Comparison of ENCODE assay signal across 1 cellular context in the genomic region with DNA sequence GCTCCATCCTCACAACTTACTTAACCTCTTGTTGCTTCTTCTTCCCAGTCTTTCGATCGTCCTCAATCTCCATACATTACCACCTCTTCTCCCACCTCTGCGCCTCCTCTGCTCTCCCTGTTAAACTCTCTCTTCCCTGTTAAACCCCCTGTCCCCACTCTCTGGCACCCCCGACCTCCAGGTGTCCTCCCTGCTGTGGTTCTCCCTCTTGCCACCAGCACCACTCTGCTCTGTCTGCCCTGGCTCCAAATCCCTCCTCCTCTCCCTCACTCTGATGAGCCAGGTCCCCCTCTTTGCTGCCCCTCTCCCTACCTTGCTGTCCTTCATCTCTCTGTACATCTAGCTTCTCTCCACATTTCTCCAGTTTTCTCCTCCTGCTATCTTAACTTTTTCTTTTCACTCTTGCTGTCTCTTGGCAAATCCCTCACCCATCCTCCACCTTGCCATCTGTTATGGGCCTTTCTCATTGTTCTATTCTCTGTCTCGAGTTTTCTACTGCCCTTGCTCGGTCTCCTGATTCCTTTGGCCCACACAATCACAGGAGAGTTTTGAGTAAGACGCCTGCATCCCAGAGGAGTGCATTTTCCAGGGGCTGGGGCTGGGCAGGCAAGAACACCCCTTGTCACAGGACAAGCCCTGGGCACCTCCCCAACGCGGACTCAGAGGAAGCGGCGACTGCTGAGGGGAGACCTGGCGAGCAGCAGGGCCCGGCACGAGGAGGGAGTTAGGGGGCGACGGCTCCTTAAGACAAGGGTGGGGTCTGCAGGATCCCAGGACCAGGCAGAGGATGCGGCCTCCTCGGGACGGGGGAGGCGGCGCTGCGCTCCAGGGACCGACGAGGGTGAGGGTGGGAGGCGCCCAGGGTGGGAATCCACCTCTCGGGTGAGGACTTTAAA.
TF ChIP-seq lines count a peak whose summit lies in the region.

No MANE protein-coding gene starts in this region.

TF ChIP-seq in HCT116, 20 proteins besides CTCF, POLR2A, EP300 and RAD21 (continued from another document):
- TF ChIP-seq, protein P1, sequence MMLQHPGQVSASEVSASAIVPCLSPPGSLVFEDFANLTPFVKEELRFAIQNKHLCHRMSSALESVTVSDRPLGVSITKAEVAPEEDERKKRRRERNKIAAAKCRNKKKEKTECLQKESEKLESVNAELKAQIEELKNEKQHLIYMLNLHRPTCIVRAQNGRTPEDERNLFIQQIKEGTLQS (IDR thresholded peaks at IDR 0.05): no peak
- TF ChIP-seq EZH2 (IDR thresholded peaks at IDR 0.05) (no peak), JUND (IDR thresholded peaks at IDR 0.05) (no peak), ZNF274 (IDR thresholded peaks at IDR 0.05; ENCODE audit: low read depth, low read length) (no peak), ELF1 (IDR thresholded peaks at IDR 0.05; ENCODE audit: borderline replicate concordance, low read depth) (no peak), ZBTB33 (IDR thresholded peaks at IDR 0.05; ENCODE audit: extremely low read depth, insufficient replicate concordance, low read length) (no peak), SIN3A (IDR thresholded peaks at IDR 0.05; ENCODE audit: low read depth) (no peak), FOSL1 (IDR thresholded peaks at IDR 0.05; ENCODE audit: low read depth) (no peak), SP1 (IDR thresholded peaks at IDR 0.05; ENCODE audit: low read depth) (no peak), SRF (IDR thresholded peaks at IDR 0.05; ENCODE audit: low read depth) (no peak), CEBPB (IDR thresholded peaks at IDR 0.05; ENCODE audit: low read depth) (no peak), TCF7L2 (IDR thresholded peaks at IDR 0.05; ENCODE audit: borderline replicate concordance, extremely low read depth, insufficient read depth, insufficient read length) (no peak), YY1 (IDR thresholded peaks at IDR 0.05; ENCODE audit: extremely low read depth, insufficient replicate concordance, low read depth, low read length) (no peak), REST (IDR thresholded peaks at IDR 0.05; ENCODE audit: low read depth) (no peak), POLR2AphosphoS5 (IDR thresholded peaks at IDR 0.05; ENCODE audit: low read depth, low read length) (no peak)
- TF ChIP-seq, protein P2, sequence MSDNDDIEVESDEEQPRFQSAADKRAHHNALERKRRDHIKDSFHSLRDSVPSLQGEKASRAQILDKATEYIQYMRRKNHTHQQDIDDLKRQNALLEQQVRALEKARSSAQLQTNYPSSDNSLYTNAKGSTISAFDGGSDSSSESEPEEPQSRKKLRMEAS (IDR thresholded peaks at IDR 0.05): no peak
